9 cellular contexts compared by ENCODE assay signal in the genomic region with DNA sequence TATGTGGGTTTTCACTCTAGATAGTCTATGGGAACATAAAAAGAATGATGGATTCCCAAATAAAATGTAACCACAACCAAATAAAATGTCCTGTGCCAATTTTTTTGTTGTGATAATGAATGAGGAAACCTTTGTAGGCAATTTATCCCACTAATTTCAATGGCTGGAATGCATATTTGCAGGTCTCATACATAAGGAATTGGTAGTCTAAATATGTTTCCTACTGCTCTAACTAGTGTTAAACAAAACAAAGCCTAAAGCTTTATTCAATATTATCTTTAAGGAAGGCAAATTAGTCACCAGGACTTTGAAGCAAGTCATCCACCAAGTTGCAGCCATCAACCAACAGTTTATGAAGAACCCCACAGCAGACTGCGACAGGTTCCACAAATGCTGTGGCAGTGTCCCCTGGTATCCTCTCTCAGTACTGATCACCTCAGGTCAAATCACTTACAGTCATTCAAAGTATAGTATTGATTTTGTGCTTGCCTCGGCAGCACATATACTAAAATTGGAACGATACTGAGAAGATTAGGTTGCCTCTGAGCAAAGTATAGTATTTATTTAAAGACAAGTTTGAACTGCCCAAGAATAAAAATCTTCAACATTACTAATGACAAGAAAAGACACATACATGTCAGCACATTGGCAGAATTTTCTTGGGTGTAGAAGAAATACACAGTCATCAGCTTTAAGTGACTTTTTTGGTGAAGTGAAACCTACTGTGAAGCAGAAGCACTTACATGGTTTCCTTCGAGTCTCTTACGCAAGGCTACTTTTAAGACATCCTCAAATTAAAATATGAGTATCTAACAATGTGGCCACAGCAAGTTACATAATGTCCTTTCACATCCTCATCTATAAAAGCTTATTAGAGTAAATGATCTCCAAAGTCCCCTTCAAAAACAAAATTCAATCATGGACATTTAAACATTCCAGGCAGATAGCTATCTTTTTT.
DNase-seq lines count a peak whose midpoint lies in the region; ATAC-seq and TF ChIP-seq lines count a peak whose summit lies in the region.
"Had no signal": no experiment of that assay in that cellular context is flagged by ENCODE, and none has a peak within 500 bp of the region (broad histone marks: within the 10 kb centered on the region; RNA-seq: fewer than 3 reads in every experiment).

No MANE protein-coding gene starts in this region.

- no peak for TF ChIP-seq CTCF in fibroblast of villous mesenchyme (IDR thresholded peaks at IDR 0.05; ENCODE audit: insufficient read depth, low read depth, low read length)

- peak; percentile 33 for DNase-seq in EL
- peak; percentile 49 for DNase-seq in fibroblast of villous mesenchyme (ENCODE audit: low read depth)
- DNase-seq in NCI-H748 (lab: John Stamatoyannopoulos, UW; ENCODE audit: unreplicated experiment) = no peak
- no peak for DNase-seq in NCI-H187 treated with DMSO at 0.1 percent for 48 hours (lab: John Stamatoyannopoulos, UW)
- DNase-seq in activated CD4-positive, alpha-beta T cell treated with anti-CD3 and anti-CD28 coated beads, Interleukin-2, amount 50 U/mL, for 4 hours = no peak
- DNase-seq: WERI-Rb-1 had no signal

- peak; percentile 82 for ATAC-seq in GM19468 (IDR thresholded peaks at IDR 0.05; ENCODE audit: extremely low read depth, unreplicated experiment)
- ATAC-seq in HG03460 (IDR thresholded peaks at IDR 0.05; ENCODE audit: unreplicated experiment) = peak; percentile 86
- no peak for ATAC-seq in GM21737 (IDR thresholded peaks at IDR 0.05; ENCODE audit: unreplicated experiment)

- H3K4me3 ChIP-seq in fibroblast of villous mesenchyme (ENCODE audit: low read depth, low read length) = no peak overlapping the region

Comparison
In these comparisons a context has a peak if more than half of its experiments do, and no peak if none do; other contexts are left out.
1. DNase-seq: peak in EL (single experiment) and fibroblast of villous mesenchyme (single experiment); none in NCI-H748 (single experiment), NCI-H187 treated with DMSO at 0.1 percent for 48 hours (single experiment) and activated CD4-positive, alpha-beta T cell treated with anti-CD3 and anti-CD28 coated beads, Interleukin-2, amount 50 U/mL, for 4 hours (0 of 2).